1 cellular context compared by ENCODE assay signal in the genomic region with DNA sequence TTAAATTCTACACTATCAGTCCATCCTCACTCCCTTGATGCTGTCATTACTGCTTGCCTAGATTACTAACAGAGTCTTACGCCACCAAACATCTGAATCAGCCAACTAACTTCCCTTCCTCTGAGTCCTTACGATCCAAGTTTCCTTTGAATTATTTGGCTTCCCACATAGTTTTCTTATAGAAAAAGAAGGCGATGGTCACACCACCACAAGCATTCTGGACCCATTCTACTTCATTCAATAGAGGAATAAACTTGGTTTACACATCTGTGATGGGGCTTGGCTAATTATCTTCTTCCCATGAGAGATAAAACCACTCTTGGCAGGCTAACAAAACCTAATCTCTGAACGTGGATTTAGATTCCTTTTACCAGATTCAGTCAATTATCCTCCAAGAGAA.
TF ChIP-seq lines count a peak whose summit lies in the region.

No MANE protein-coding gene starts in this region.

TF ChIP-seq in IMR-90, 13 proteins besides CTCF, POLR2A, EP300 and RAD21:
- TF ChIP-seq CHD1 (IDR thresholded peaks at IDR 0.05; ENCODE audit: low read depth, low read length) (no peak), FOS (IDR thresholded peaks at IDR 0.05; ENCODE audit: low read depth, low read length) (no peak), MAZ (IDR thresholded peaks at IDR 0.05; ENCODE audit: borderline replicate concordance, low read depth, low read length) (no peak), CEBPB (IDR thresholded peaks at IDR 0.05; ENCODE audit: low read depth, low read length) (0 out of 2 replicates have a peak, but pooled peaks have one; percentile 17), RCOR1 (IDR thresholded peaks at IDR 0.05; ENCODE audit: insufficient replicate concordance, low read length) (no peak)
- TF ChIP-seq, protein P1, sequence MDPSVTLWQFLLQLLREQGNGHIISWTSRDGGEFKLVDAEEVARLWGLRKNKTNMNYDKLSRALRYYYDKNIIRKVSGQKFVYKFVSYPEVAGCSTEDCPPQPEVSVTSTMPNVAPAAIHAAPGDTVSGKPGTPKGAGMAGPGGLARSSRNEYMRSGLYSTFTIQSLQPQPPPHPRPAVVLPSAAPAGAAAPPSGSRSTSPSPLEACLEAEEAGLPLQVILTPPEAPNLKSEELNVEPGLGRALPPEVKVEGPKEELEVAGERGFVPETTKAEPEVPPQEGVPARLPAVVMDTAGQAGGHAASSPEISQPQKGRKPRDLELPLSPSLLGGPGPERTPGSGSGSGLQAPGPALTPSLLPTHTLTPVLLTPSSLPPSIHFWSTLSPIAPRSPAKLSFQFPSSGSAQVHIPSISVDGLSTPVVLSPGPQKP (IDR thresholded peaks at IDR 0.05; ENCODE audit: borderline replicate concordance, low read depth, low read length) = no peak
- TF ChIP-seq, protein P2, sequence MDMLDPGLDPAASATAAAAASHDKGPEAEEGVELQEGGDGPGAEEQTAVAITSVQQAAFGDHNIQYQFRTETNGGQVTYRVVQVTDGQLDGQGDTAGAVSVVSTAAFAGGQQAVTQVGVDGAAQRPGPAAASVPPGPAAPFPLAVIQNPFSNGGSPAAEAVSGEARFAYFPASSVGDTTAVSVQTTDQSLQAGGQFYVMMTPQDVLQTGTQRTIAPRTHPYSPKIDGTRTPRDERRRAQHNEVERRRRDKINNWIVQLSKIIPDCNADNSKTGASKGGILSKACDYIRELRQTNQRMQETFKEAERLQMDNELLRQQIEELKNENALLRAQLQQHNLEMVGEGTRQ (IDR thresholded peaks at IDR 0.05; ENCODE audit: low read depth, low read length) = no peak
